ENCODE assay signal across 17 cellular contexts in the genomic region with DNA sequence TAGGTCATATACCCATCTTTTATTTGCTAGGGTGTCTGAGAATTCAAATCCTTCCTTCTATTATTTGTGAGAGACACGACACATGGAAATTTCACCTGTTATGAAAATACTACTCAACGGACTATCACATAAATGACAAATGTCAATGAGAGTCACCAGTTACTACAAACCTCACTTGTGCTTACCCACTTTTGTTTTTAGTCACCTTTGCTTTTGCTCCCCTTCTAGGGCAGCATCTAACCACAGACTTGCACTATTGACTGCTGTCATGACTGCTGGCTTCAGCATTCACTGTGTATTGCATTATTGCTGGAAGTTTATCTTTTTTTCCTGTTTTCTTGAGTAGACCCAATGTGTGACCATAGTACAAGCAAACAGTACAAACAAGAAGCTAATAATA.
DNase-seq lines count a peak whose midpoint lies in the region; ATAC-seq and TF ChIP-seq lines count a peak whose summit lies in the region.
"Had no signal": no experiment of that assay in that cellular context is flagged by ENCODE, and none has a peak within 500 bp of the region (broad histone marks: within the 10 kb centered on the region; RNA-seq: fewer than 3 reads in every experiment).

No MANE protein-coding gene starts in this region.

- H3K4me3 ChIP-seq in foreskin fibroblast (ENCODE audit: low read depth in 1 of 2, low read length in 2 of 2) = no peak overlapping the region
- H3K4me3 ChIP-seq: MG63, SK-N-MC had no signal

- DNase-seq in DMS153 (lab: John Stamatoyannopoulos, UW) (peak; percentile 32), DMS153 treated with DMSO at 0.1 percent for 48 hours (lab: John Stamatoyannopoulos, UW; ENCODE audit: unreplicated experiment) (no peak), DMS79 treated with DMSO at 0.1 percent for 48 hours (lab: John Stamatoyannopoulos, UW) (peak; percentile 84), NCI-H69 (lab: John Stamatoyannopoulos, UW) (peak; percentile 79), sciatic nerve (ENCODE audit: low spot score) (no peak), foreskin fibroblast (no peak)
- DNase-seq: Caco-2; CD4-positive, CD25-positive, alpha-beta regulatory T cell; IMR-90; Karpas-422; MG63; Right ventricle myocardium superior; T-cell; T-helper 9 cell had no signal

- ATAC-seq in HG02610 (IDR thresholded peaks at IDR 0.05; ENCODE audit: unreplicated experiment) (peak; percentile 89), sciatic nerve (no peak), GM19455 (IDR thresholded peaks at IDR 0.05; ENCODE audit: unreplicated experiment) (no peak)
- ATAC-seq: T-cell had no signal

- intact Hi-C loops in sciatic nerve (cut with DNase I) = no loop called here

- no peak for TF ChIP-seq CTCF in foreskin fibroblast (IDR thresholded peaks at IDR 0.05; ENCODE audit: low read depth, low read length)

Comparison
In these comparisons a context has a peak if more than half of its experiments do, and no peak if none do; other contexts are left out.
1. DNase-seq: peak in DMS153 (single experiment), DMS79 treated with DMSO at 0.1 percent for 48 hours (single experiment) and NCI-H69 (single experiment); none in DMS153 treated with DMSO at 0.1 percent for 48 hours (single experiment), sciatic nerve (single experiment) and foreskin fibroblast (0 of 2).